1 cellular context compared by ENCODE assay signal in genomic region chr7:332646-333398, GRCh38.
TF ChIP-seq lines count a peak whose summit lies in the region.

No MANE protein-coding gene starts in this region.

TF ChIP-seq in HepG2, 621 proteins besides CTCF, POLR2A, EP300 and RAD21 (continued from another document):
- TF ChIP-seq ZNF407 (CRISPR knock-in tag; IDR thresholded peaks at IDR 0.05; ENCODE audit: not compliant biosample characterization) (peak; percentile 42), ETV5 (CRISPR knock-in tag; IDR thresholded peaks at IDR 0.05; ENCODE audit: borderline replicate concordance) (no peak), MTA1 (CRISPR knock-in tag; IDR thresholded peaks at IDR 0.05; ENCODE audit: borderline replicate concordance) (peak; percentile 66; the same call in 1 of the 2 replicates), ZNF331 (CRISPR knock-in tag; IDR thresholded peaks at IDR 0.05) (no peak), ZNF564 (CRISPR knock-in tag; IDR thresholded peaks at IDR 0.05) (peak; percentile 29; the same call in 1 of the 2 replicates), ZNF670 (CRISPR knock-in tag; IDR thresholded peaks at IDR 0.05; ENCODE audit: borderline replicate concordance) (0 out of 2 replicates have a peak, but pooled peaks have one; percentile 64), HNRNPLL (IDR thresholded peaks at IDR 0.05; ENCODE audit: low read depth, low read length, poor library complexity, severe bottlenecking) (peak; percentile 94), ZKSCAN8 (CRISPR knock-in tag; IDR thresholded peaks at IDR 0.05; ENCODE audit: borderline replicate concordance) (no peak), ERF (CRISPR knock-in tag; IDR thresholded peaks at IDR 0.05) (peak; percentile 41; the same call in 1 of the 2 replicates), ZNF142 (CRISPR knock-in tag; IDR thresholded peaks at IDR 0.05) (peak; percentile 94), ZNF790 (CRISPR knock-in tag; IDR thresholded peaks at IDR 0.05; ENCODE audit: borderline replicate concordance) (no peak), ZSCAN25 (CRISPR knock-in tag; IDR thresholded peaks at IDR 0.05) (peak; percentile 74), ZNF710 (CRISPR knock-in tag; IDR thresholded peaks at IDR 0.05; ENCODE audit: borderline replicate concordance) (no peak), NR2F6 (IDR thresholded peaks at IDR 0.05) (no peak; the same call in 1 of the 2 replicates), NR2F6 (CRISPR knock-in tag; IDR thresholded peaks at IDR 0.05) (peak; percentile 56; the same call in 1 of the 2 replicates), ZNF644 (CRISPR knock-in tag; IDR thresholded peaks at IDR 0.05; ENCODE audit: low read depth) (no peak), SP2 (CRISPR knock-in tag; IDR thresholded peaks at IDR 0.05) (no peak; the same call in 1 of the 2 replicates), NFYB (CRISPR knock-in tag; IDR thresholded peaks at IDR 0.05) (no peak), XBP1 (CRISPR knock-in tag; IDR thresholded peaks at IDR 0.05) (no peak), SKIL (CRISPR knock-in tag; IDR thresholded peaks at IDR 0.05; ENCODE audit: borderline replicate concordance) (0 out of 2 replicates have a peak, but pooled peaks have one; percentile 49), MAX (IDR thresholded peaks at IDR 0.05) (peak; percentile 95), KLF12 (CRISPR knock-in tag; IDR thresholded peaks at IDR 0.05; ENCODE audit: borderline replicate concordance) (0 out of 2 replicates have a peak, but pooled peaks have one; percentile 34), HNF1A (IDR thresholded peaks at IDR 0.05; ENCODE audit: low read depth) (no peak), HNF1A (CRISPR knock-in tag; IDR thresholded peaks at IDR 0.05; ENCODE audit: borderline replicate concordance) (peak; percentile 67; the same call in 1 of the 2 replicates), ZNF567 (CRISPR knock-in tag; IDR thresholded peaks at IDR 0.05; ENCODE audit: borderline replicate concordance) (0 out of 2 replicates have a peak, but pooled peaks have one; percentile 47)
